ENCODE assay signal across 8 cellular contexts in genomic region chr10:3197354-3198003, GRCh38. TPM values are rescaled to one million over a fixed set of nuclear protein-coding genes. Genes with fewer than 3 reads are reported as not detected.
DNase-seq lines count a peak whose midpoint lies in the region; ATAC-seq, FAIRE-seq and TF ChIP-seq lines count a peak whose summit lies in the region.

No MANE protein-coding gene starts in this region.

- H2AFZ ChIP-seq in osteoblast (ENCODE audit: low read length): peak overlapping the region; percentile 90

- no peak for TF ChIP-seq POLR2A in suprapubic skin (IDR thresholded peaks at IDR 0.05)

- CTCF ChIA-PET in RWPE1 (lab: Yijun Ruan, JAX): interaction anchor here (0.5 to 1.7 kb wide), 17 partner anchors 9 to 1574 kb away, joined by 3 to 9 read pairs (median 3); no protein-coding TSS in a partner anchor

- POLR2A ChIA-PET in RWPE1 (lab: Yijun Ruan, JAX; ENCODE audit: low non-redundant PET): interaction anchor here (1.0 kb wide), 1 partner anchor 583 kb away, joined by 3 read pairs; no protein-coding TSS in a partner anchor

- FAIRE-seq in frontal cortex (lab: Jason Lieb, UNC): no peak

- H3K79me2 ChIP-seq in osteoblast (ENCODE audit: insufficient read depth, low read length): no peaks in the 10 kb centered on the region

- H3K36me3 ChIP-seq in osteoblast (ENCODE audit: insufficient read depth, low read length) (no peaks in the 10 kb centered on the region), suprapubic skin (no peaks in the 10 kb centered on the region)

- H3K27me3 ChIP-seq in osteoblast (ENCODE audit: insufficient read depth, low read length) (peaks cover 10% of the 10 kb centered on the region), suprapubic skin (no peaks in the 10 kb centered on the region)

- DNase-seq in COLO829 (ENCODE audit: low spot score) (peak; percentile 66), RWPE1 (ENCODE audit: low spot score) (peak; percentile 85), activated gamma-delta T cell treated with Interleukin-2 at 50 U/mL for 16 hours (peak; percentile 64), frontal cortex (ENCODE audit: low spot score in 2 of 2) (peak; percentile 63 to 91), osteoblast (ENCODE audit: insufficient read length, low spot score, missing footprints) (peak; percentile 97), suprapubic skin (ENCODE audit: low spot score in 2 of 2) (peak; percentile 84)
- peak; percentile 28 for DNase-seq in Jurkat, Clone E6-1 (ENCODE audit: low read depth, low spot score)

- H3K4me1 ChIP-seq in osteoblast (ENCODE audit: insufficient read depth, low read length) (peaks cover 20% of the 10 kb centered on the region), suprapubic skin (peaks cover 17% of the 10 kb centered on the region)

- no peak for TF ChIP-seq EP300 in suprapubic skin (IDR thresholded peaks at IDR 0.05)

- no peaks in the 10 kb centered on the region for H3K9me3 ChIP-seq in osteoblast (ENCODE audit: low read depth, low read length)
- no peaks in the 10 kb centered on the region for H3K9me3 ChIP-seq in suprapubic skin

- TF ChIP-seq CTCF in RWPE1 (conservative IDR thresholded peaks at IDR 0.05; ENCODE audit: low read depth) (peak; percentile 95), osteoblast (IDR thresholded peaks at IDR 0.05; ENCODE audit: extremely low read depth, low read depth, low read length) (peak; percentile 94), suprapubic skin (IDR thresholded peaks at IDR 0.05) (peak; percentile 80 to 93)

- peak overlapping the region; percentile 88 for H3K4me2 ChIP-seq in osteoblast (ENCODE audit: insufficient read depth, low read length)

- peak; percentile 81 for ATAC-seq in GM21447 (IDR thresholded peaks at IDR 0.05; ENCODE audit: unreplicated experiment)

- H4K20me1 ChIP-seq in osteoblast (ENCODE audit: insufficient read depth, low read length): no peaks in the 10 kb centered on the region

- H3K27ac ChIP-seq in RWPE1 (peak overlapping the region; percentile 47), osteoblast (ENCODE audit: low read depth, low read length) (peak overlapping the region; percentile 50), suprapubic skin (no peak overlapping the region)

- 5% methylated on average over 21 of the region's 27 CpGs for WGBS in suprapubic skin

- H3K4me3 ChIP-seq in Jurkat, Clone E6-1 (ENCODE audit: low read length): no peak overlapping the region
- peak overlapping the region; percentile 67 for H3K4me3 ChIP-seq in osteoblast (ENCODE audit: insufficient read depth, low read length)
- peak overlapping the region; percentile 32 for H3K4me3 ChIP-seq in suprapubic skin

RNA-seq across cellular contexts. Expression of gene PITRM1, which starts 24.9 kb away (rescaled TPM):
- polyA plus RNA-seq in Jurkat, Clone E6-1 (2012; ENCODE audit: insufficient read depth, insufficient read length): 72.5 TPM
- total RNA-seq in frontal cortex (55.0 TPM), osteoblast (89.8 and 92.8 TPM in 2 replicates), suprapubic skin (10 to 100 TPM; 44.2 to 94.6 (median 63.1) TPM)

Comparison
In these comparisons a context has a peak if more than half of its experiments do, and no peak if none do; other contexts are left out.
1. DNase-seq: peak in every context shown above with its lines; median percentile 97 in osteoblast; 85 in RWPE1; 84 in suprapubic skin; 77 in frontal cortex; 66 in COLO829; 64 in activated gamma-delta T cell treated with Interleukin-2 at 50 U/mL for 16 hours; 28 in Jurkat, Clone E6-1.